ENCODE assay signal across 8 cellular contexts in genomic region chr4:165873298-165874071, GRCh38. TPM values are rescaled to one million over a fixed set of nuclear protein-coding genes. Genes with fewer than 3 reads are reported as not detected.
DNase-seq lines count a peak whose midpoint lies in the region; ATAC-seq, FAIRE-seq and TF ChIP-seq lines count a peak whose summit lies in the region.

No MANE protein-coding gene starts in this region.

- H4K5ac ChIP-seq in IMR-90 (ENCODE audit: low read depth, low read length): no peak overlapping the region

- H3K36me3 ChIP-seq in IMR-90 (ENCODE audit: control insufficient read depth, insufficient read depth, low read length) (no peaks in the 10 kb centered on the region), breast epithelium (no peaks in the 10 kb centered on the region), kidney (ENCODE audit: control insufficient read depth in 1 of 2, insufficient read depth in 2 of 2, low read length in 2 of 2) (no peaks in the 10 kb centered on the region), stomach smooth muscle (ENCODE audit: control insufficient read depth in 2 of 2, insufficient read depth in 2 of 2, low read length in 2 of 2) (no peaks in the 10 kb centered on the region)

- no peaks in the 10 kb centered on the region for H3K9me3 ChIP-seq in IMR-90 (ENCODE audit: control insufficient read depth, insufficient read depth, low read length)
- H3K9me3 ChIP-seq in breast epithelium: no peaks in the 10 kb centered on the region
- no peaks in the 10 kb centered on the region for H3K9me3 ChIP-seq in kidney (ENCODE audit: control insufficient read depth in 1 of 2, low read length in 2 of 2)
- H3K9me3 ChIP-seq in stomach smooth muscle (ENCODE audit: control insufficient read depth in 2 of 2, low read length in 2 of 2): no peaks in the 10 kb centered on the region

- no peaks in the 10 kb centered on the region for H4K20me1 ChIP-seq in IMR-90 (ENCODE audit: insufficient read depth, low read length)

- H3K18ac ChIP-seq in IMR-90 (ENCODE audit: low read depth, low read length): no peak overlapping the region

- no peak overlapping the region for H2BK5ac ChIP-seq in IMR-90 (ENCODE audit: low read depth, low read length, poor library complexity, severe bottlenecking)

- no peak overlapping the region for H2AK9ac ChIP-seq in IMR-90 (replicated peaks; ENCODE audit: low read depth, low read length, poor library complexity)

- no peak overlapping the region for H3K23ac ChIP-seq in IMR-90 (ENCODE audit: low read depth, low read length)

- dilution Hi-C loops in IMR-90 (cut with HindIII; ENCODE audit: low sequenced_read_pairs, unreplicated experiment): no loop called here

- H3K9ac ChIP-seq in IMR-90 (ENCODE audit: low read depth, low read length) (no peak overlapping the region), kidney (ENCODE audit: low read length in 2 of 2) (peak overlapping the region in 1 of 2 donors; percentile 41), stomach smooth muscle (ENCODE audit: low read length in 2 of 2) (no peak overlapping the region)

- H3K4ac ChIP-seq in IMR-90 (ENCODE audit: low read depth, low read length): no peak overlapping the region

- H3K27ac ChIP-seq in IMR-90 (ENCODE audit: insufficient read depth, low read length) (no peak overlapping the region), breast epithelium (peak overlapping the region; percentile 12 to 65), kidney (ENCODE audit: low read depth in 2 of 2, low read length in 2 of 2) (no peak overlapping the region), stomach smooth muscle (ENCODE audit: low read length) (no peak overlapping the region)

- H3K4me2 ChIP-seq in IMR-90 (ENCODE audit: low read depth, low read length): peak overlapping the region; percentile 44; the same call in 1 of the 2 replicates

- TF ChIP-seq RAD21 in IMR-90 (IDR thresholded peaks at IDR 0.05; ENCODE audit: low read length): no peak

- DNase-seq in Daoy (ENCODE audit: low read depth): peak; percentile 29
- DNase-seq in IMR-90: no peak
- DNase-seq in breast epithelium (ENCODE audit: low spot score in 2 of 2): no peak
- peak; percentile 79 for DNase-seq in kidney
- no peak for DNase-seq in effector CD4-positive, alpha-beta T cell
- DNase-seq in activated CD8-positive, alpha-beta memory T cell treated with anti-CD3 and anti-CD28 coated beads, Interleukin-2, amount 50 U/mL, for 48 hours: no peak

- CTCF ChIA-PET in IMR-90 (lab: Yijun Ruan, JAX): no interaction called here

- peak overlapping the region; percentile 43 for H2AFZ ChIP-seq in IMR-90 (replicated peaks; ENCODE audit: low read length, poor library complexity)

- ATAC-seq in IMR-90 (ENCODE audit: low read depth) (peak; percentile 46), GM19328 (IDR thresholded peaks at IDR 0.05; ENCODE audit: unreplicated experiment) (no peak)

- in situ Hi-C loops in IMR-90 (cut with MboI; ENCODE audit: low sequenced_read_pairs): no loop called here

- H3K9me1 ChIP-seq in IMR-90 (ENCODE audit: insufficient read depth, low read length): no peaks in the 10 kb centered on the region

- no peak overlapping the region for H4K8ac ChIP-seq in IMR-90 (ENCODE audit: low read depth in 2 of 2, low read length in 2 of 2)

- WGBS in IMR-90 (ENCODE audit: extremely low coverage in 2 of 2, insufficient read length in 1 of 2), 2 experiments: 3% methylated on average over 24 of the region's 70 CpGs; no CpG with 5 or more reads in 1 of the 2 experiments

- no peak overlapping the region for H2BK20ac ChIP-seq in IMR-90 (ENCODE audit: low read depth, low read length)

- TF ChIP-seq CTCF in IMR-90 (conservative IDR thresholded peaks at IDR 0.05; ENCODE audit: low read depth, low read length): no peak
- TF ChIP-seq CTCF in breast epithelium (IDR thresholded peaks at IDR 0.05): no peak
- TF ChIP-seq CTCF in kidney (IDR thresholded peaks at IDR 0.05; ENCODE audit: borderline replicate concordance, extremely low read depth, insufficient read depth): no peak

- no peaks in the 10 kb centered on the region for H3K79me1 ChIP-seq in IMR-90 (ENCODE audit: low read depth in 1 of 2, low read length in 2 of 2)

- H3K4me1 ChIP-seq in IMR-90 (ENCODE audit: control insufficient read depth, insufficient read depth, low read length) (no peaks in the 10 kb centered on the region), breast epithelium (no peaks in the 10 kb centered on the region), kidney (ENCODE audit: control insufficient read depth in 1 of 2, insufficient read depth in 1 of 2, low read depth in 1 of 2, low read length in 2 of 2) (peaks cover 0 to 5% of the 10 kb centered on the region in 2 donors), stomach smooth muscle (ENCODE audit: control insufficient read depth, insufficient read depth, low read length) (peaks cover 17% of the 10 kb centered on the region)

- no TSS peak for BruUV-seq in IMR-90 (replicated peaks; lab: Mats Ljungman, UMichigan)

- POLR2A ChIA-PET in IMR-90 (lab: Charles Lee; ENCODE audit: unreplicated experiment): no interaction called here

- H2BK15ac ChIP-seq in IMR-90 (ENCODE audit: low read depth, low read length): no peak overlapping the region

- no peak overlapping the region; the same call in 1 of the 2 replicates for H3K4me3 ChIP-seq in IMR-90 (ENCODE audit: insufficient read depth, low read depth, low read length)
- H3K4me3 ChIP-seq in breast epithelium: peak overlapping the region; percentile 45 to 72 (median 55)
- H3K4me3 ChIP-seq in kidney (ENCODE audit: low read length in 2 of 2): peak overlapping the region; percentile 74 to 79
- H3K4me3 ChIP-seq in stomach smooth muscle (ENCODE audit: low read length in 2 of 2): peak overlapping the region; percentile 71 to 78

- no peak for FAIRE-seq in kidney (lab: Jason Lieb, UNC)

- H3K56ac ChIP-seq in IMR-90 (ENCODE audit: extremely low read depth, insufficient read depth, low read length): no peak overlapping the region

- no peak overlapping the region for H3K14ac ChIP-seq in IMR-90 (replicated peaks; ENCODE audit: low read depth, low read length)

- no peak overlapping the region for H4K91ac ChIP-seq in IMR-90 (ENCODE audit: insufficient read depth, low read depth, low read length)

- H3K27me3 ChIP-seq in IMR-90 (ENCODE audit: control insufficient read depth, insufficient read depth, low read length) (peaks cover 4% of the 10 kb centered on the region; the same call in 1 of the 2 replicates), breast epithelium (peaks cover 0 to 5% of the 10 kb centered on the region in 2 donors), stomach smooth muscle (ENCODE audit: control insufficient read depth in 1 of 2, insufficient read depth in 2 of 2, low read length in 2 of 2) (peaks cover 20 to 37% of the 10 kb centered on the region in 2 donors)

- TF ChIP-seq POLR2A in IMR-90 (IDR thresholded peaks at IDR 0.05; ENCODE audit: low read depth, low read length): no peak
- no peak for TF ChIP-seq POLR2A in breast epithelium (IDR thresholded peaks at IDR 0.05)

- no peak overlapping the region for H2AK5ac ChIP-seq in IMR-90 (ENCODE audit: low read depth, low read length)

- H2BK120ac ChIP-seq in IMR-90 (ENCODE audit: low read depth, low read length): no peak overlapping the region

- intact Hi-C loops in IMR-90 (cut with micrococcal nuclease): no loop called here
- intact Hi-C loops in breast epithelium (cut with DNase I; ENCODE audit: low total_unique reads): no loop called here
- intact Hi-C loops in kidney (cut with DNase I): no loop called here

TF ChIP-seq in IMR-90, 13 proteins besides CTCF, POLR2A, EP300 and RAD21:
- TF ChIP-seq NFE2L2 (IDR thresholded peaks at IDR 0.05; ENCODE audit: low read depth, low read length): no peak
- TF ChIP-seq SMC3 (IDR thresholded peaks at IDR 0.05; ENCODE audit: low read depth, low read length): no peak
- TF ChIP-seq CEBPB (IDR thresholded peaks at IDR 0.05; ENCODE audit: low read depth, low read length): no peak
- TF ChIP-seq MXI1 (IDR thresholded peaks at IDR 0.05; ENCODE audit: borderline replicate concordance, low read depth, low read length): no peak
- no peak for TF ChIP-seq FOS (IDR thresholded peaks at IDR 0.05; ENCODE audit: low read depth, low read length)
- TF ChIP-seq MAFK (IDR thresholded peaks at IDR 0.05; ENCODE audit: low read depth, low read length): no peak
- no peak for TF ChIP-seq CHD1 (IDR thresholded peaks at IDR 0.05; ENCODE audit: low read depth, low read length)
- TF ChIP-seq ELK1 (IDR thresholded peaks at IDR 0.05; ENCODE audit: borderline replicate concordance, low read depth, low read length): no peak
- TF ChIP-seq MAZ (IDR thresholded peaks at IDR 0.05; ENCODE audit: borderline replicate concordance, low read depth, low read length): no peak
- TF ChIP-seq RCOR1 (IDR thresholded peaks at IDR 0.05; ENCODE audit: insufficient replicate concordance, low read length): no peak
- no peak for TF ChIP-seq RFX5 (IDR thresholded peaks at IDR 0.05; ENCODE audit: low read depth, low read length)
- TF ChIP-seq BHLHE40 (IDR thresholded peaks at IDR 0.05; ENCODE audit: low read depth, low read length): no peak
- no peak for TF ChIP-seq USF2 (IDR thresholded peaks at IDR 0.05; ENCODE audit: low read depth, low read length)

RNA-seq across cellular contexts. Expression of gene TLL1, which starts 0.4 kb away (rescaled TPM):
- not detected in 2 replicates for total RNA-seq in Daoy (2014; rRNA removed; shearing (Covaris generic))
- total RNA-seq in IMR-90 (2012; rRNA removed) (not detected in 2 replicates), breast epithelium (10 to 100 TPM in 1 of 3 donors, 1 to 10 TPM in 2; 4.0 to 11.5 (median 4.3) TPM), kidney (10.0 TPM)
- polyA plus RNA-seq in IMR-90 (2012; rRNA removed) (not detected in 2 replicates), kidney (ENCODE audit: insufficient read depth, low read depth, low replicate concordance) (0.28 TPM)
- polyA plus RNA-seq in IMR-90 (2012; cell fraction: cytosol; rRNA removed): not detected in 2 replicates
- polyA plus RNA-seq in IMR-90 (2012; cell fraction: nucleus; rRNA removed; ENCODE audit: low replicate concordance): not detected in 2 replicates

Comparison
In these comparisons a context has a peak if more than half of its experiments do, and no peak if none do; other contexts are left out.
1. DNase-seq: peak in Daoy (single experiment) and kidney (single experiment); none in IMR-90 (single experiment), breast epithelium (0 of 2), effector CD4-positive, alpha-beta T cell (single experiment) and activated CD8-positive, alpha-beta memory T cell treated with anti-CD3 and anti-CD28 coated beads, Interleukin-2, amount 50 U/mL, for 48 hours (single experiment).
2. H3K27ac ChIP-seq: peak in breast epithelium (2 of 2); none in IMR-90 (single experiment), kidney (0 of 2) and stomach smooth muscle (single experiment).